In genomic region chr9:2087500-2088313, GRCh38 we compare ENCODE assay signal across 8 cellular contexts.
DNase-seq lines count a peak whose midpoint lies in the region; ATAC-seq, FAIRE-seq and TF ChIP-seq lines count a peak whose summit lies in the region.

No MANE protein-coding gene starts in this region.

- intact Hi-C loops in psoas muscle (cut with DNase I) = loop anchor here in 1 of 2 donors (10.0 kb wide), 2 partner anchors 73 to 747 kb away; partner anchors contain the start of gene SMARCA2

- FAIRE-seq in H54 (lab: Jason Lieb, UNC) = no peak

- H3K4me3 ChIP-seq in AG04449 (ENCODE audit: low read depth, low read length) (no peak overlapping the region), fibroblast of pulmonary artery (replicated peaks; ENCODE audit: low read depth, low read length) (no peak overlapping the region), psoas muscle (no peak overlapping the region)

- peak; percentile 49 to 82 (median 68) for ATAC-seq in psoas muscle

- 81 to 89% (median 84%) methylated on average over 6 of the region's 6 CpGs for WGBS in psoas muscle, 3 donors

- no peaks in the 10 kb centered on the region for H3K9me3 ChIP-seq in psoas muscle

- TF ChIP-seq POLR2A in H54 (IDR thresholded peaks at IDR 0.05; ENCODE audit: low read depth, low read length) = no peak

- H3K27ac ChIP-seq in psoas muscle = no peak overlapping the region

- peaks cover 4 to 95% of the 10 kb centered on the region in 2 donors for H3K36me3 ChIP-seq in psoas muscle (ENCODE audit: insufficient read depth in 1 of 2, low read depth in 1 of 2)

- TF ChIP-seq CTCF in AG04449 (IDR thresholded peaks at IDR 0.05; ENCODE audit: insufficient read depth, low read length, missing control alignments) = peak; percentile 36
- peak; percentile 71 for TF ChIP-seq CTCF in fibroblast of pulmonary artery (IDR thresholded peaks at IDR 0.05; ENCODE audit: low read length, missing control alignments)
- TF ChIP-seq CTCF in psoas muscle (IDR thresholded peaks at IDR 0.05) = peak; percentile 51

- DNase-seq in AG04449 (ENCODE audit: low read depth, low spot score) (no peak), G401 (ENCODE audit: low spot score) (peak; percentile 24), H54 (ENCODE audit: insufficient read length, low spot score) (peak; percentile 15), LoVo (ENCODE audit: low spot score) (peak; percentile 22), SW480 (ENCODE audit: low spot score) (peak; percentile 47), fibroblast of pulmonary artery (ENCODE audit: low read depth) (peak; percentile 60), psoas muscle (no peak), dedifferentiated amniotic fluid mesenchymal stem cell (ENCODE audit: extremely low spot score) (no peak)

- H3K4me1 ChIP-seq in psoas muscle = no peaks in the 10 kb centered on the region

- H3K27me3 ChIP-seq in psoas muscle (ENCODE audit: insufficient read depth in 3 of 3, low read length in 2 of 3) = no peaks in the 10 kb centered on the region

- in situ Hi-C loops in G401 (cut with HindIII; ENCODE audit: low sequenced_read_pairs) = no loop called here

- POLR2A ChIA-PET in AG04449 (lab: Yijun Ruan, JAX) = no interaction called here

- CTCF ChIA-PET in AG04449 (lab: Yijun Ruan, JAX) = interaction anchor here (0.7 to 2.1 kb wide), 20 partner anchors 10 to 1049 kb away, joined by 3 to 7 read pairs (median 4); no protein-coding TSS in a partner anchor

Comparison
In these comparisons a context has a peak if more than half of its experiments do, and no peak if none do; other contexts are left out.
1. DNase-seq: peak in G401 (single experiment), H54 (single experiment), LoVo (single experiment), SW480 (single experiment) and fibroblast of pulmonary artery (single experiment); none in AG04449 (single experiment), psoas muscle (0 of 2) and dedifferentiated amniotic fluid mesenchymal stem cell (single experiment).
2. Peak in every context shown above with its lines, with median percentiles within 50 percentile points of each other: CTCF ChIP-seq.